In genomic region chr2:13821255-13821880, GRCh38 we compare ENCODE assay signal across 22 cellular contexts.
DNase-seq lines count a peak whose midpoint lies in the region; ATAC-seq, FAIRE-seq and TF ChIP-seq lines count a peak whose summit lies in the region.
"Had no signal": no experiment of that assay in that cellular context is flagged by ENCODE, and none has a peak within 500 bp of the region (broad histone marks: within the 10 kb centered on the region; RNA-seq: fewer than 3 reads in every experiment).

No MANE protein-coding gene starts in this region.

- H3K4me2 ChIP-seq in astrocyte (ENCODE audit: low read length): peak overlapping the region; percentile 43
- H3K4me2 ChIP-seq: KMS-11 had no signal

- no peaks in the 10 kb centered on the region for H3K9me3 ChIP-seq in astrocyte (ENCODE audit: insufficient read depth, low read depth, low read length)

- peak overlapping the region; percentile 34 for H3K9ac ChIP-seq in astrocyte (ENCODE audit: low read length)
- H3K9ac ChIP-seq: KMS-11 had no signal

- H3K4me3 ChIP-seq in AG04449 (ENCODE audit: low read depth, low read length) (no peak overlapping the region), astrocyte (ENCODE audit: insufficient read depth, low read depth, low read length) (no peak overlapping the region), fibroblast of villous mesenchyme (ENCODE audit: low read depth, low read length) (no peak overlapping the region)
- H3K4me3 ChIP-seq: dorsolateral prefrontal cortex, skin epidermis had no signal

- no peaks in the 10 kb centered on the region for H4K20me1 ChIP-seq in astrocyte (ENCODE audit: insufficient read depth, low read length)

- peak overlapping the region; percentile 84 for H3K27ac ChIP-seq in astrocyte (ENCODE audit: low read depth, low read length)
- H3K27ac ChIP-seq: dorsolateral prefrontal cortex, KMS-11, skin epidermis had no signal

- H3K27me3 Mint-ChIP-seq in astrocyte (ENCODE audit: low read depth, unreplicated experiment): no peaks in the 10 kb centered on the region
- H3K27me3 Mint-ChIP-seq: activated T-cell treated with anti-CD3 and anti-CD28 coated beads, Interleukin-2, amount 50 U/mL, for 24 hours had no signal

- peaks cover 12% of the 10 kb centered on the region for H3K4me1 Mint-ChIP-seq in astrocyte (ENCODE audit: low read depth, unreplicated experiment)
- H3K4me1 Mint-ChIP-seq: mesothelial cell of epicardium had no signal

- CTCF ChIA-PET in AG04449 (lab: Yijun Ruan, JAX): no interaction called here

- no peaks in the 10 kb centered on the region for H3K27me3 ChIP-seq in astrocyte (ENCODE audit: insufficient read depth, low read length)
- H3K27me3 ChIP-seq: dorsolateral prefrontal cortex had no signal

- H3K9me3 Mint-ChIP-seq in astrocyte (ENCODE audit: unreplicated experiment): no peaks in the 10 kb centered on the region
- H3K9me3 Mint-ChIP-seq: mesothelial cell of epicardium; T-helper 1 cell treated with Interleukin-12 subunit alpha and Interleukin-12 subunit beta and Interleukin-4 antibody, amounts not matched to agents 30 μg/mL and 1 μg/mL, for 36 hours had no signal

- ATAC-seq in GM21786 (IDR thresholded peaks at IDR 0.05; ENCODE audit: unreplicated experiment): no peak
- ATAC-seq: stimulated activated naive CD8-positive, alpha-beta T cell treated with anti-CD3 and anti-CD28 coated beads, Interleukin-15, Interleukin-2, amounts not matched to agents 100 U/mL and 50 U/mL, for 24 hours had no signal

- FAIRE-seq in astrocyte (lab: Jason Lieb, UNC): peak; percentile 63
- FAIRE-seq: H1, islet of Langerhans had no signal

- peaks cover 9% of the 10 kb centered on the region for H3K4me1 ChIP-seq in astrocyte (ENCODE audit: insufficient read depth, low read length)

- H3K4me3 Mint-ChIP-seq in astrocyte (ENCODE audit: unreplicated experiment): no peak overlapping the region
- H3K4me3 Mint-ChIP-seq: activated T-cell treated with anti-CD3 and anti-CD28 coated beads, Interleukin-2, amount 50 U/mL, for 24 hours; mesothelial cell of epicardium; T-helper 1 cell treated with Interleukin-12 subunit alpha and Interleukin-12 subunit beta and Interleukin-4 antibody, amounts not matched to agents 30 μg/mL and 1 μg/mL, for 36 hours had no signal

- H3K27ac Mint-ChIP-seq in astrocyte (ENCODE audit: unreplicated experiment): peak overlapping the region; percentile 91
- H3K27ac Mint-ChIP-seq: activated T-cell treated with anti-CD3 and anti-CD28 coated beads, Interleukin-2, amount 50 U/mL, for 24 hours; mesothelial cell of epicardium; T-helper 1 cell treated with Interleukin-12 subunit alpha and Interleukin-12 subunit beta and Interleukin-4 antibody, amounts not matched to agents 30 μg/mL and 1 μg/mL, for 36 hours had no signal

- POLR2A ChIA-PET in AG04449 (lab: Yijun Ruan, JAX): no interaction called here

- H3K36me3 Mint-ChIP-seq in astrocyte (ENCODE audit: low read depth, unreplicated experiment): no peaks in the 10 kb centered on the region
- H3K36me3 Mint-ChIP-seq: mesothelial cell of epicardium had no signal

- peak overlapping the region; percentile 60 for H2AFZ ChIP-seq in astrocyte (ENCODE audit: low read depth, low read length)

- DNase-seq in AG04449 (ENCODE audit: low read depth, low spot score) (peak; percentile 38), HS-5 (ENCODE audit: low read depth) (peak; percentile 91), astrocyte (ENCODE audit: low read depth) (peak; percentile 97), fibroblast of villous mesenchyme (ENCODE audit: low read depth) (peak; percentile 33), CD1c-positive myeloid dendritic cell (ENCODE audit: extremely low spot score) (no peak)
- DNase-seq in stimulated activated naive CD4-positive, alpha-beta T cell treated with Interleukin-2 at 50 U/mL for 16 hours (lab: John Stamatoyannopoulos, UW): no peak
- DNase-seq in stimulated activated CD4-positive, alpha-beta T cell treated with anti-CD3 and anti-CD28 coated beads, Interleukin-4, amount 100 ng/mL, for 4 hours: no peak
- DNase-seq: activated CD4-positive, alpha-beta T cell treated with anti-CD3 and anti-CD28 coated beads for 1 hour; activated T-cell treated with anti-CD3 and anti-CD28 coated beads, Interleukin-2, amount 50 U/mL, for 24 hours; AML-193; DMS 273 treated with DMSO at 0.1 percent for 48 hours; dorsolateral prefrontal cortex; NCI-H524 treated with DMSO at 0.1 percent for 48 hours; RPMI8226; stimulated activated naive CD8-positive, alpha-beta T cell treated with anti-CD3 and anti-CD28 coated beads, Interleukin-15, Interleukin-2, amounts not matched to agents 100 U/mL and 50 U/mL, for 24 hours had no signal

- H3K79me2 ChIP-seq in astrocyte (ENCODE audit: insufficient read depth, low read length): no peaks in the 10 kb centered on the region

- TF ChIP-seq CTCF in AG04449 (IDR thresholded peaks at IDR 0.05; ENCODE audit: insufficient read depth, low read length, missing control alignments): no peak
- no peak for TF ChIP-seq CTCF in astrocyte (IDR thresholded peaks at IDR 0.05; ENCODE audit: insufficient read depth, low read depth, low read length)
- no peak for TF ChIP-seq CTCF in fibroblast of villous mesenchyme (IDR thresholded peaks at IDR 0.05; ENCODE audit: insufficient read depth, low read depth, low read length)

- H3K36me3 ChIP-seq in astrocyte (ENCODE audit: insufficient read depth, low read length): no peaks in the 10 kb centered on the region

Comparison
In these comparisons a context has a peak if more than half of its experiments do, and no peak if none do; other contexts are left out.
1. DNase-seq: peak in AG04449 (single experiment), HS-5 (single experiment), astrocyte (single experiment) and fibroblast of villous mesenchyme (single experiment); none in CD1c-positive myeloid dendritic cell (single experiment), stimulated activated naive CD4-positive, alpha-beta T cell treated with Interleukin-2 at 50 U/mL for 16 hours (single experiment) and stimulated activated CD4-positive, alpha-beta T cell treated with anti-CD3 and anti-CD28 coated beads, Interleukin-4, amount 100 ng/mL, for 4 hours (0 of 2).